Comparison of ENCODE assay signal across 1 cellular context in genomic region chr17:75457047-75457654, GRCh38.
A peak's percentile ranks its signal among the peaks of the same experiment; 100 is the strongest.
TF ChIP-seq lines count a peak whose summit lies in the region.

No MANE protein-coding gene starts in this region.

TF ChIP-seq in WTC11, 78 proteins besides CTCF, POLR2A, EP300 and RAD21 (continued from another document):
- TF ChIP-seq STAT6 (CRISPR knock-in tag; conservative IDR thresholded peaks at IDR 0.05; ENCODE audit: low read depth), result no peak
- peak; percentile 82; the same call in 1 of the 2 replicates for TF ChIP-seq MAX (CRISPR knock-in tag; IDR thresholded peaks at IDR 0.05)
- no peak for TF ChIP-seq TP53 (CRISPR knock-in tag; IDR thresholded peaks at IDR 0.05)
- no peak for TF ChIP-seq ZNF138 (CRISPR knock-in tag; conservative IDR thresholded peaks at IDR 0.05)
- TF ChIP-seq ATF1 (CRISPR knock-in tag; IDR thresholded peaks at IDR 0.05), result no peak
- no peak for TF ChIP-seq ESRRA (CRISPR knock-in tag; IDR thresholded peaks at IDR 0.05; ENCODE audit: borderline replicate concordance)
- TF ChIP-seq SOX15 (CRISPR knock-in tag; IDR thresholded peaks at IDR 0.05), result no peak
